ENCODE assay signal across 13 cellular contexts in the genomic region with DNA sequence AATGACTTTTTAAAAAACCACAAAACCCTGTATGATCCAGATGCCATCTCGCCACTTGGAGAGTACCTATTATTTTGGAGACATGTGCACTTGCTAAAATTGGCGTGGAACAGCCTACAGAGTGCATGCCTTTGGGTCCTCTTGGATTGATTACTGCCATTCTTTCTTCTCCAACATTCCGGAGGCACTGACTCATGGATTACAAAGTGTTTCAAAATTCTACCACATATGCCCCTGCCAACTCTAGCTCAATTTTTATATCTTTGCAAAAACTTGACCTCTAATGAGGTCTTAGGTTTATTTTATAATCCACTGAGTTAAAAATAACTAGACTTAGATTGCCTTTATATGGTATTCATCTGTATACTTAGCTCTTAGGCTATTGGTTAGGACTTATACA. TPM values are rescaled to one million over a fixed set of nuclear protein-coding genes. Genes with fewer than 3 reads are reported as not detected.
A peak's percentile ranks its signal among the peaks of the same experiment; 100 is the strongest.
DNase-seq lines count a peak whose midpoint lies in the region; ATAC-seq and TF ChIP-seq lines count a peak whose summit lies in the region.
"Had no signal": no experiment of that assay in that cellular context is flagged by ENCODE, and none has a peak within 500 bp of the region (broad histone marks: within the 10 kb centered on the region; RNA-seq: fewer than 3 reads in every experiment).

No MANE protein-coding gene starts in this region.

- no peak overlapping the region for H4K12ac ChIP-seq in trophoblast cell (ENCODE audit: low read depth, low read length)

- H2BK120ac ChIP-seq in trophoblast cell (ENCODE audit: insufficient read depth, low read length, poor library complexity): no peak overlapping the region

- no peak overlapping the region for H2AK5ac ChIP-seq in trophoblast cell (ENCODE audit: low read length)

- H3K9ac ChIP-seq in trophoblast cell (ENCODE audit: low read length): no peak overlapping the region

- H2BK12ac ChIP-seq in trophoblast cell (ENCODE audit: low read length): no peak overlapping the region

- H3K18ac ChIP-seq in trophoblast cell (ENCODE audit: low read length): no peak overlapping the region

- H3K9me3 Mint-ChIP-seq in Calu3 (ENCODE audit: low read depth, unreplicated experiment): peaks cover 8% of the 10 kb centered on the region
- H3K9me3 Mint-ChIP-seq: activated B cell treated with CpG ODN at 0.5 μM for 24 hours had no signal

- H3K36me3 ChIP-seq in Panc1 (ENCODE audit: control insufficient read depth, insufficient read depth, low read length) (no peaks in the 10 kb centered on the region), trophoblast cell (ENCODE audit: control insufficient read depth in 1 of 2, insufficient read depth in 2 of 2, low read length in 2 of 2) (no peaks in the 10 kb centered on the region)

- no CpG with 5 or more reads among the region's 3 CpGs for WGBS in trophoblast cell (ENCODE audit: extremely low coverage, insufficient coverage, insufficient read length)

- BruUV-seq in Calu3 (replicated peaks; lab: Mats Ljungman, UMichigan): no TSS peak
- no TSS peak for BruUV-seq in Panc1 (replicated peaks; lab: Mats Ljungman, UMichigan)

- no peak overlapping the region for H3K4me3 Mint-ChIP-seq in Calu3 (ENCODE audit: low read depth, unreplicated experiment)
- H3K4me3 Mint-ChIP-seq: activated B cell treated with CpG ODN at 0.5 μM for 24 hours had no signal

- peaks cover 6% of the 10 kb centered on the region for H3K36me3 Mint-ChIP-seq in Calu3 (ENCODE audit: insufficient read depth, unreplicated experiment)

- no peak overlapping the region for H3K4me2 ChIP-seq in trophoblast cell (ENCODE audit: low read length)

- H4K8ac ChIP-seq in trophoblast cell (ENCODE audit: low read depth, low read length): no peak overlapping the region

- peaks cover 24% of the 10 kb centered on the region for H3K4me1 Mint-ChIP-seq in Calu3 (ENCODE audit: low read depth, unreplicated experiment)
- H3K4me1 Mint-ChIP-seq: activated B cell treated with CpG ODN at 0.5 μM for 24 hours had no signal

- peak overlapping the region; percentile 60 for H3K27ac Mint-ChIP-seq in Calu3 (ENCODE audit: unreplicated experiment)
- H3K27ac Mint-ChIP-seq: activated B cell treated with CpG ODN at 0.5 μM for 24 hours had no signal

- H3K23ac ChIP-seq in trophoblast cell (ENCODE audit: low read length): no peak overlapping the region

- CTCF ChIA-PET in Calu3 (lab: Charles Lee) (interaction anchor here (1.6 kb wide), 1 partner anchor 10 kb away, joined by 3 read pairs; no protein-coding TSS in a partner anchor), Panc1 (lab: Charles Lee) (interaction anchor here (0.8 kb wide), 1 partner anchor 1440 kb away, joined by 4 read pairs; no protein-coding TSS in a partner anchor)

- H3K4me1 ChIP-seq in Panc1 (ENCODE audit: control insufficient read depth, insufficient read depth, low read length): no peaks in the 10 kb centered on the region
- H3K4me1 ChIP-seq in trophoblast cell (ENCODE audit: control insufficient read depth in 1 of 2, insufficient read depth in 2 of 2, low read length in 2 of 2): peaks cover 0 to 2% of the 10 kb centered on the region in 2 experiments
- H3K4me1 ChIP-seq: psoas muscle had no signal

- no peaks in the 10 kb centered on the region for H3K9me3 ChIP-seq in Panc1 (ENCODE audit: control insufficient read depth, insufficient read depth, low read depth, low read length)
- H3K9me3 ChIP-seq in trophoblast cell (ENCODE audit: insufficient read depth, low read depth, low read length): no peaks in the 10 kb centered on the region
- H3K9me3 ChIP-seq: psoas muscle had no signal

- H2AFZ ChIP-seq in trophoblast cell (ENCODE audit: insufficient read depth, low read length, poor library complexity): no peak overlapping the region

- intact Hi-C loops in Calu3 (cut with micrococcal nuclease; ENCODE audit: unreplicated experiment): no loop called here
- intact Hi-C loops in Panc1 (cut with micrococcal nuclease; ENCODE audit: unreplicated experiment): no loop called here

- peaks cover 1% of the 10 kb centered on the region for H3K79me1 ChIP-seq in trophoblast cell (ENCODE audit: low read length)

- ATAC-seq in Panc1 (peak; percentile 62; the same call in 1 of the 2 replicates), GM18907 (IDR thresholded peaks at IDR 0.05; ENCODE audit: unreplicated experiment) (no peak), HG02642 (IDR thresholded peaks at IDR 0.05; ENCODE audit: poor library complexity, unreplicated experiment) (no peak), GM18519 (IDR thresholded peaks at IDR 0.05; ENCODE audit: low FRiP score, unreplicated experiment) (no peak)
- ATAC-seq: left lobe of liver had no signal

- H3K27me3 ChIP-seq in Panc1 (ENCODE audit: control insufficient read depth, insufficient read depth, low read length): no peaks in the 10 kb centered on the region
- no peaks in the 10 kb centered on the region for H3K27me3 ChIP-seq in trophoblast cell (ENCODE audit: insufficient read depth, low read length)

- H3K27ac ChIP-seq in Panc1 (ENCODE audit: low read length): no peak overlapping the region
- H3K27ac ChIP-seq in trophoblast cell (ENCODE audit: low read depth, low read length): no peak overlapping the region
- H3K27ac ChIP-seq: psoas muscle had no signal

- in situ Hi-C loops in Panc1 (cut with HindIII; ENCODE audit: low pct_unique_long_range_greater_than_20kb, low sequenced_read_pairs): no loop called here

- DNase-seq in Calu3 (peak; percentile 41), Panc1 (ENCODE audit: low read depth, low spot score) (no peak), dermis blood vessel endothelial cell (peak; percentile 65), trophoblast cell (peak; percentile 2 to 50)
- no peak for DNase-seq in activated effector memory CD4-positive, alpha-beta T cell treated with anti-CD3 and anti-CD28 coated beads, Interleukin-2, amount 50 U/mL, for 16 hours
- DNase-seq: activated B cell treated with CpG ODN at 0.5 μM for 24 hours, DMS53, NCI-H1105, psoas muscle had no signal

- no peak overlapping the region for H3K4me3 ChIP-seq in Panc1 (ENCODE audit: low read depth in 2 of 2, low read length in 2 of 2)
- H3K4me3 ChIP-seq in trophoblast cell (ENCODE audit: low read depth, low read length): no peak overlapping the region
- H3K4me3 ChIP-seq: psoas muscle had no signal

- H3K4ac ChIP-seq in trophoblast cell (ENCODE audit: low read depth, low read length): no peak overlapping the region

- TF ChIP-seq CTCF in Calu3 (IDR thresholded peaks at IDR 0.05; ENCODE audit: unreplicated experiment) (no peak), Panc1 (IDR thresholded peaks at IDR 0.05) (no peak)

- H4K91ac ChIP-seq in trophoblast cell (ENCODE audit: low read depth, low read length): no peak overlapping the region

- H3K27me3 Mint-ChIP-seq in Calu3 (ENCODE audit: unreplicated experiment): peaks cover 19% of the 10 kb centered on the region

- POLR2A ChIA-PET in Panc1 (lab: Charles Lee): no interaction called here

- H2BK5ac ChIP-seq in trophoblast cell (ENCODE audit: low read depth, low read length, poor library complexity): no peak overlapping the region

- no peak overlapping the region for H3K14ac ChIP-seq in trophoblast cell (ENCODE audit: low read length)

- no peaks in the 10 kb centered on the region for H3K79me2 ChIP-seq in trophoblast cell (ENCODE audit: control insufficient read depth, insufficient read depth, low read length, poor library complexity)

RNA-seq across cellular contexts. Expression of gene KIF5B, which starts 55.8 kb away (rescaled TPM):
- total RNA-seq in Calu3 (2022) (106 and 108 TPM in 2 replicates), Panc1 (2021; ENCODE audit: unreplicated experiment) (89.9 TPM), dermis blood vessel endothelial cell (155 and 227 TPM in 2 replicates)
- 43.4 TPM for polyA plus RNA-seq in Panc1 (2012; ENCODE audit: insufficient read length)
- 99.0 and 102 TPM in 2 replicates for polyA plus RNA-seq in trophoblast cell (2013)

Comparison
In these comparisons a context has a peak if more than half of its experiments do, and no peak if none do; other contexts are left out.
1. DNase-seq: peak in Calu3 (single experiment), dermis blood vessel endothelial cell (single experiment) and trophoblast cell (2 of 2); none in Panc1 (single experiment) and activated effector memory CD4-positive, alpha-beta T cell treated with anti-CD3 and anti-CD28 coated beads, Interleukin-2, amount 50 U/mL, for 16 hours (single experiment).